Comparison of ENCODE assay signal across 1 cellular context in the genomic region with DNA sequence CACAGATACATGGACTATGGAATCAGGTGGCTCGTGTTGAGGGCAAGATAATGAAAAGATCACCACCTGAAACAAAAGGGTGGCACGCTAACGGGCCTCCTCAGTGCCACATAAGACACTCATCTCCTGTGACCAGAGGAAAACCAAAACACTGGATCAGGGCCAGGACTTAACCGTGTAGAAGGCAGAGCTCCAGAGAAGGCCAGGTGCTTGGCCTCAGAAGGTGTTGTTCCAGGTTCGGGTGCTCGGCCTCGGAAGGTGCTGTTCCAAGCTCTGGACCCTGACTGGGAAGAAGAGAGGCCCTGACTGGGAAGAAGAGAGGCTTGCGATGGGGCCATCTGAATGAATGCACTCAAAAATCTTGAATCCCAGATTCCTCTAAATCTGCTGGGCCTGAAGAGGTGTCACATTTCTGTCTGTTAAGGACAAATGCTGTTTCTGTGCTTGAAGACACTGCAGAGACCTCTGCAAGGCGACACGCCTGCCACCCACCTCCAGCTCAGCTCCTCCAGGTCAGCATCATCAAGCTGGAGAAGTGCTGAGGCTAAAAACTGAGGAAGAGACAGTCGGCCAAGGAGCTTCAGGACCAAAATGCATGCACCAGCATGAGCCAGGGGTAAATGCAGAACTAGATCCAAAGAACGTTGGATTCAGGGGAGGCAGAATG.
TF ChIP-seq lines count a peak whose summit lies in the region.

No MANE protein-coding gene starts in this region.

TF ChIP-seq in GM23338, 12 proteins besides CTCF, POLR2A, EP300 and RAD21 (continued from another document):
- TF ChIP-seq ZNF462 (CRISPR knock-in tag; IDR thresholded peaks at IDR 0.05) (no peak), EZH2phosphoT487 (IDR thresholded peaks at IDR 0.05; ENCODE audit: unreplicated experiment) (no peak), JUNB (IDR thresholded peaks at IDR 0.05; ENCODE audit: unreplicated experiment) (no peak), STAT1 (IDR thresholded peaks at IDR 0.05; ENCODE audit: unreplicated experiment) (no peak), NANOG (IDR thresholded peaks at IDR 0.05; ENCODE audit: borderline replicate concordance) (no peak), ZNF331 (CRISPR knock-in tag; IDR thresholded peaks at IDR 0.05; ENCODE audit: low read depth) (no peak)
- TF ChIP-seq, protein P1, sequence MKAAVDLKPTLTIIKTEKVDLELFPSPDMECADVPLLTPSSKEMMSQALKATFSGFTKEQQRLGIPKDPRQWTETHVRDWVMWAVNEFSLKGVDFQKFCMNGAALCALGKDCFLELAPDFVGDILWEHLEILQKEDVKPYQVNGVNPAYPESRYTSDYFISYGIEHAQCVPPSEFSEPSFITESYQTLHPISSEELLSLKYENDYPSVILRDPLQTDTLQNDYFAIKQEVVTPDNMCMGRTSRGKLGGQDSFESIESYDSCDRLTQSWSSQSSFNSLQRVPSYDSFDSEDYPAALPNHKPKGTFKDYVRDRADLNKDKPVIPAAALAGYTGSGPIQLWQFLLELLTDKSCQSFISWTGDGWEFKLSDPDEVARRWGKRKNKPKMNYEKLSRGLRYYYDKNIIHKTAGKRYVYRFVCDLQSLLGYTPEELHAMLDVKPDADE (IDR thresholded peaks at IDR 0.05): no peak
